Comparison of ENCODE assay signal across 13 cellular contexts in genomic region chr16:49652441-49653175, GRCh38.
DNase-seq lines count a peak whose midpoint lies in the region; ATAC-seq, FAIRE-seq and TF ChIP-seq lines count a peak whose summit lies in the region.
"Had no signal": no experiment of that assay in that cellular context is flagged by ENCODE, and none has a peak within 500 bp of the region (broad histone marks: within the 10 kb centered on the region; RNA-seq: fewer than 3 reads in every experiment).

No MANE protein-coding gene starts in this region.

- WGBS in tibial nerve, 2 donors, result 45 to 46% methylated on average over 23 of the region's 23 CpGs

- TF ChIP-seq CTCF in mucosa of descending colon (IDR thresholded peaks at IDR 0.05) (no peak), tibial nerve (IDR thresholded peaks at IDR 0.05) (no peak)

- peak; percentile 51 for FAIRE-seq in endometrium (lab: Jason Lieb, UNC)

- peak; percentile 7 for DNase-seq in NCI-H1105 treated with DMSO at 0.1 percent for 48 hours (lab: John Stamatoyannopoulos, UW)
- no peak for DNase-seq in NCI-H1105 (lab: John Stamatoyannopoulos, UW)
- peak in 2 of 3 donors; percentile 21 to 56 for DNase-seq in mucosa of descending colon
- DNase-seq in tibial nerve (ENCODE audit: low spot score in 2 of 2), result peak; percentile 46 to 57
- no peak for DNase-seq in activated CD4-positive, CD25-positive, alpha-beta regulatory T cell (lab: John Stamatoyannopoulos, UW)
- DNase-seq: 8988T; activated CD8-positive, alpha-beta T cell treated with anti-CD3 and anti-CD28 coated beads for 36 hours; activated naive CD8-positive, alpha-beta T cell treated with anti-CD3 and anti-CD28 coated beads, Interleukin-2, amount 50 U/mL, for 24 hours; SIG-M5; stimulated activated naive CD8-positive, alpha-beta T cell treated with anti-CD3 and anti-CD28 coated beads, Interleukin-15, amount 100 ng/mL, for 72 hours had no signal

- H3K9me3 ChIP-seq in mucosa of descending colon (peaks cover 9% of the 10 kb centered on the region), tibial nerve (peaks cover 0 to 20% (median 2%) of the 10 kb centered on the region in 4 donors)

- H3K4me3 ChIP-seq in mucosa of descending colon (no peak overlapping the region), tibial nerve (peak overlapping the region in 2 of 4 donors; percentile 18 to 21)

- H3K27ac ChIP-seq in tibial nerve, result peak overlapping the region; percentile 45 to 89 (median 64)

- no peak for TF ChIP-seq POLR2A in tibial nerve (IDR thresholded peaks at IDR 0.05)

- intact Hi-C loops in mucosa of descending colon (cut with DNase I, micrococcal nuclease), result no loop called here

- ATAC-seq in mucosa of descending colon, result peak; percentile 40
- no peak for ATAC-seq in GM21528 (IDR thresholded peaks at IDR 0.05; ENCODE audit: low FRiP score, unreplicated experiment)
- no peak for ATAC-seq in HG03378 (IDR thresholded peaks at IDR 0.05; ENCODE audit: unreplicated experiment)
- ATAC-seq: activated CD8-positive, alpha-beta T cell treated with anti-CD3 and anti-CD28 coated beads for 36 hours; activated naive CD8-positive, alpha-beta T cell treated with anti-CD3 and anti-CD28 coated beads, Interleukin-2, amount 50 U/mL, for 24 hours; stimulated activated naive CD8-positive, alpha-beta T cell treated with anti-CD3 and anti-CD28 coated beads, Interleukin-15, amount 100 ng/mL, for 72 hours had no signal

- H3K27me3 ChIP-seq in tibial nerve, result no peaks in the 10 kb centered on the region

- no peaks in the 10 kb centered on the region for H3K36me3 ChIP-seq in mucosa of descending colon (ENCODE audit: low read depth)
- no peaks in the 10 kb centered on the region for H3K36me3 ChIP-seq in tibial nerve

- H3K4me1 ChIP-seq in mucosa of descending colon (ENCODE audit: low read depth), result no peaks in the 10 kb centered on the region
- H3K4me1 ChIP-seq in tibial nerve, result peaks cover 0 to 22% (median 2%) of the 10 kb centered on the region in 4 donors

- TF ChIP-seq EP300 in tibial nerve (IDR thresholded peaks at IDR 0.05), result peak in 1 of 2 donors; percentile 54

Comparison
In these comparisons a context has a peak if more than half of its experiments do, and no peak if none do; other contexts are left out.
1. DNase-seq: peak in NCI-H1105 treated with DMSO at 0.1 percent for 48 hours (single experiment), mucosa of descending colon (2 of 3) and tibial nerve (2 of 2); none in NCI-H1105 (single experiment) and activated CD4-positive, CD25-positive, alpha-beta regulatory T cell (0 of 4).